Comparison of ENCODE assay signal across 1 cellular context in genomic region chr2:241110089-241110606, GRCh38.
TF ChIP-seq lines count a peak whose summit lies in the region.

No MANE protein-coding gene starts in this region.

TF ChIP-seq in HepG2, 621 proteins besides CTCF, POLR2A, EP300 and RAD21:
- no peak for TF ChIP-seq ZNF670 (CRISPR knock-in tag; IDR thresholded peaks at IDR 0.05; ENCODE audit: borderline replicate concordance)
